In genomic region chr7:3005257-3005656, GRCh38 we compare ENCODE assay signal across 21 cellular contexts. TPM values are rescaled to one million over a fixed set of nuclear protein-coding genes. Genes with fewer than 3 reads are reported as not detected.
DNase-seq lines count a peak whose midpoint lies in the region; TF ChIP-seq lines count a peak whose summit lies in the region.
"Had no signal": no experiment of that assay in that cellular context is flagged by ENCODE, and none has a peak within 500 bp of the region (broad histone marks: within the 10 kb centered on the region; RNA-seq: fewer than 3 reads in every experiment).

No MANE protein-coding gene starts in this region.

- H3K27ac ChIP-seq in left ventricle myocardium inferior (replicated peaks): no peak overlapping the region
- H3K27ac ChIP-seq: BLaER1 treated with 17β-estradiol and CSF1 and Interleukin-3, amounts not matched to agents 10 nM and 100 nM had no signal

- H3K27me3 Mint-ChIP-seq in nephron progenitor cell (ENCODE audit: low read depth, poor library complexity): peaks cover 16% of the 10 kb centered on the region
- peaks cover 8% of the 10 kb centered on the region for H3K27me3 Mint-ChIP-seq in glutamatergic neuron (ENCODE audit: unreplicated experiment)

- intact Hi-C loops in left ventricle myocardium inferior (cut with micrococcal nuclease): no loop called here

- no peak overlapping the region for H3K4me3 Mint-ChIP-seq in nephron progenitor cell
- H3K4me3 Mint-ChIP-seq in glutamatergic neuron (ENCODE audit: unreplicated experiment): no peak overlapping the region
- H3K4me3 Mint-ChIP-seq: CD8-positive, alpha-beta T cell had no signal

- no peaks in the 10 kb centered on the region for H3K36me3 ChIP-seq in left ventricle myocardium inferior

- no peaks in the 10 kb centered on the region for H3K9me3 ChIP-seq in left ventricle myocardium inferior (replicated peaks)

- peaks cover 19% of the 10 kb centered on the region for H3K27me3 ChIP-seq in left ventricle myocardium inferior (ENCODE audit: low read depth)
- H3K27me3 ChIP-seq: BLaER1 treated with 17β-estradiol and CSF1 and Interleukin-3, amounts not matched to agents 10 nM and 100 nM had no signal

- TF ChIP-seq CTCF in choroid plexus epithelial cell (conservative IDR thresholded peaks at IDR 0.05; ENCODE audit: low read depth, low read length): no peak
- TF ChIP-seq CTCF in nephron progenitor cell (IDR thresholded peaks at IDR 0.05): no peak
- TF ChIP-seq CTCF in left ventricle myocardium inferior (IDR thresholded peaks at IDR 0.05; ENCODE audit: borderline replicate concordance): no peak
- TF ChIP-seq CTCF in glutamatergic neuron (IDR thresholded peaks at IDR 0.05; ENCODE audit: partially characterized antibody, unreplicated experiment): no peak

- DNase-seq in ACHN: peak; percentile 45
- DNase-seq in M059J (ENCODE audit: low read depth): peak; percentile 50
- peak; percentile 13 for DNase-seq in choroid plexus epithelial cell (ENCODE audit: low read depth)
- peak; percentile 51 for DNase-seq in kidney tubule cell (ENCODE audit: low spot score)
- no peak for DNase-seq in nephron progenitor cell
- no peak for DNase-seq in left ventricle myocardium inferior
- no peak for DNase-seq in glutamatergic neuron
- DNase-seq: Calu3; CD8-positive, alpha-beta T cell; H7; KG1; MV-4-11; NCI-H1694 treated with DMSO at 0.1 percent for 48 hours; NCI-H2107; NCI-H2227 treated with DMSO at 0.1 percent for 48 hours; NCI-H524; NCI-H82; OCI-M1; RPMI8226 had no signal

- H3K9me3 Mint-ChIP-seq in nephron progenitor cell (peaks cover 6% of the 10 kb centered on the region), glutamatergic neuron (ENCODE audit: unreplicated experiment) (peaks cover 6% of the 10 kb centered on the region)
- H3K9me3 Mint-ChIP-seq: CD8-positive, alpha-beta T cell had no signal

- H3K27ac Mint-ChIP-seq in nephron progenitor cell: no peak overlapping the region
- H3K27ac Mint-ChIP-seq in glutamatergic neuron (ENCODE audit: unreplicated experiment): no peak overlapping the region

- H3K36me3 Mint-ChIP-seq in nephron progenitor cell (ENCODE audit: low read depth) (no peaks in the 10 kb centered on the region), glutamatergic neuron (ENCODE audit: unreplicated experiment) (peaks cover 8% of the 10 kb centered on the region)

- in situ Hi-C loops in ACHN (cut with HindIII; ENCODE audit: low pct_ligation_motif_present, low pct_unique_long_range_greater_than_20kb, low sequenced_read_pairs): no loop called here

- H3K4me1 Mint-ChIP-seq in nephron progenitor cell (peaks cover 12% of the 10 kb centered on the region), glutamatergic neuron (ENCODE audit: low read depth, unreplicated experiment) (peaks cover 6% of the 10 kb centered on the region)

- no peaks in the 10 kb centered on the region for H3K4me1 ChIP-seq in left ventricle myocardium inferior

- no peak overlapping the region for H3K4me3 ChIP-seq in choroid plexus epithelial cell (ENCODE audit: low read depth, low read length)
- H3K4me3 ChIP-seq in left ventricle myocardium inferior: no peak overlapping the region
- H3K4me3 ChIP-seq: BLaER1 treated with 17β-estradiol and CSF1 and Interleukin-3, amounts not matched to agents 10 nM and 100 nM had no signal

RNA-seq across cellular contexts. Expression of gene CARD11, which starts 38.4 kb away (rescaled TPM):
- total RNA-seq in M059J (2014; rRNA removed; shearing (Covaris generic)): 2.2 and 5.2 TPM in 2 replicates
- total RNA-seq in left ventricle myocardium inferior: 0.16 TPM
- 1.4 TPM for total RNA-seq in glutamatergic neuron (ENCODE audit: unreplicated experiment)
- total RNA-seq: HT-29 had no signal

Comparison
In these comparisons a context has a peak if more than half of its experiments do, and no peak if none do; other contexts are left out.
1. DNase-seq: peak in ACHN (single experiment), M059J (single experiment), choroid plexus epithelial cell (single experiment) and kidney tubule cell (single experiment); none in nephron progenitor cell (single experiment), left ventricle myocardium inferior (single experiment) and glutamatergic neuron (single experiment).